ENCODE assay signal across 13 cellular contexts in genomic region chr14:104370256-104370870, GRCh38.
DNase-seq lines count a peak whose midpoint lies in the region; ATAC-seq and TF ChIP-seq lines count a peak whose summit lies in the region.
"Had no signal": no experiment of that assay in that cellular context is flagged by ENCODE, and none has a peak within 500 bp of the region (broad histone marks: within the 10 kb centered on the region; RNA-seq: fewer than 3 reads in every experiment).

No MANE protein-coding gene starts in this region.

- DNase-seq in stimulated activated naive CD8-positive, alpha-beta T cell treated with anti-CD3 and anti-CD28 coated beads, Interleukin-15, amount 100 ng/mL, for 72 hours = no peak
- no peak for DNase-seq in stimulated activated naive CD8-positive, alpha-beta T cell treated with anti-CD3 and anti-CD28 coated beads, Interleukin-15, Interleukin-2, amounts not matched to agents 100 U/mL and 50 U/mL, for 24 hours
- DNase-seq in RWPE1 (ENCODE audit: low spot score) (peak; percentile 23), islet precursor cell (peak; percentile 74), aorta (peak; percentile 41 to 45), ecto neural progenitor cell (ENCODE audit: low spot score) (no peak), dedifferentiated amniotic fluid mesenchymal stem cell (ENCODE audit: extremely low spot score) (no peak)
- DNase-seq in activated T-cell treated with anti-CD3 and anti-CD28 coated beads, Interleukin-2, amount 50 U/mL, for 24 hours = no peak
- DNase-seq: activated CD8-positive, alpha-beta T cell treated with anti-CD3 and anti-CD28 coated beads, Interleukin-2, amount 10 ng/mL, durations not matched to agents 7 days and 5 days; effector memory CD8-positive, alpha-beta T cell; MG63; naive B cell had no signal

- no peak overlapping the region for H3K4me3 Mint-ChIP-seq in stimulated activated naive CD8-positive, alpha-beta T cell treated with anti-CD3 and anti-CD28 coated beads, Interleukin-15, amount 100 ng/mL, for 72 hours
- no peak overlapping the region for H3K4me3 Mint-ChIP-seq in activated T-cell treated with anti-CD3 and anti-CD28 coated beads, Interleukin-2, amount 50 U/mL, for 24 hours
- H3K4me3 Mint-ChIP-seq: activated CD8-positive, alpha-beta T cell treated with anti-CD3 and anti-CD28 coated beads, Interleukin-2, amount 10 ng/mL, durations not matched to agents 7 days and 5 days; CD14-positive monocyte; effector memory CD8-positive, alpha-beta T cell; naive B cell had no signal

- no peaks in the 10 kb centered on the region for H3K27me3 Mint-ChIP-seq in stimulated activated naive CD8-positive, alpha-beta T cell treated with anti-CD3 and anti-CD28 coated beads, Interleukin-15, amount 100 ng/mL, for 72 hours
- no peaks in the 10 kb centered on the region for H3K27me3 Mint-ChIP-seq in activated T-cell treated with anti-CD3 and anti-CD28 coated beads, Interleukin-2, amount 50 U/mL, for 24 hours

- intact Hi-C loops in aorta (cut with DNase I) = no loop called here

- H3K4me1 Mint-ChIP-seq in stimulated activated naive CD8-positive, alpha-beta T cell treated with anti-CD3 and anti-CD28 coated beads, Interleukin-15, amount 100 ng/mL, for 72 hours = peaks cover 14% of the 10 kb centered on the region
- peaks cover 8% of the 10 kb centered on the region for H3K4me1 Mint-ChIP-seq in activated T-cell treated with anti-CD3 and anti-CD28 coated beads, Interleukin-2, amount 50 U/mL, for 24 hours (ENCODE audit: low read depth)
- H3K4me1 Mint-ChIP-seq: CD14-positive monocyte had no signal

- H3K36me3 ChIP-seq in aorta (ENCODE audit: control insufficient read depth in 1 of 2, insufficient read depth in 2 of 2, low read length in 1 of 2) = no peaks in the 10 kb centered on the region
- H3K36me3 ChIP-seq: MG63 had no signal

- H3K9me3 Mint-ChIP-seq in stimulated activated naive CD8-positive, alpha-beta T cell treated with anti-CD3 and anti-CD28 coated beads, Interleukin-15, amount 100 ng/mL, for 72 hours = no peaks in the 10 kb centered on the region
- peaks cover 4% of the 10 kb centered on the region for H3K9me3 Mint-ChIP-seq in activated T-cell treated with anti-CD3 and anti-CD28 coated beads, Interleukin-2, amount 50 U/mL, for 24 hours
- H3K9me3 Mint-ChIP-seq: CD14-positive monocyte; effector memory CD8-positive, alpha-beta T cell had no signal

- no peak overlapping the region for H3K27ac ChIP-seq in RWPE1
- H3K27ac ChIP-seq in aorta (ENCODE audit: low read depth in 1 of 2, low read length in 2 of 2) = no peak overlapping the region

- H3K36me3 Mint-ChIP-seq in activated T-cell treated with anti-CD3 and anti-CD28 coated beads, Interleukin-2, amount 50 U/mL, for 24 hours (ENCODE audit: low read depth) = no peaks in the 10 kb centered on the region
- H3K36me3 Mint-ChIP-seq: CD14-positive monocyte had no signal

- POLR2A ChIA-PET in RWPE1 (lab: Yijun Ruan, JAX; ENCODE audit: low non-redundant PET) = no interaction called here

- CTCF ChIA-PET in RWPE1 (lab: Yijun Ruan, JAX) = interaction anchor here (0.6 to 1.0 kb wide), 7 partner anchors 10 to 245 kb away, joined by 3 to 8 read pairs (median 3); no protein-coding TSS in a partner anchor

- no peak overlapping the region for H3K4me3 ChIP-seq in aorta (ENCODE audit: low read length in 2 of 2)
- H3K4me3 ChIP-seq: MG63 had no signal

- no peak for ATAC-seq in stimulated activated naive CD8-positive, alpha-beta T cell treated with anti-CD3 and anti-CD28 coated beads, Interleukin-15, amount 100 ng/mL, for 72 hours
- ATAC-seq in stimulated activated naive CD8-positive, alpha-beta T cell treated with anti-CD3 and anti-CD28 coated beads, Interleukin-15, Interleukin-2, amounts not matched to agents 100 U/mL and 50 U/mL, for 24 hours = no peak
- no peak for ATAC-seq in aorta (ENCODE audit: low FRiP score)
- ATAC-seq: activated CD8-positive, alpha-beta T cell treated with anti-CD3 and anti-CD28 coated beads, Interleukin-2, amount 10 ng/mL, durations not matched to agents 7 days and 5 days; effector memory CD8-positive, alpha-beta T cell had no signal

- no peak for TF ChIP-seq CTCF in RWPE1 (conservative IDR thresholded peaks at IDR 0.05; ENCODE audit: low read depth)

- no peaks in the 10 kb centered on the region for H3K27me3 ChIP-seq in aorta (ENCODE audit: control insufficient read depth in 1 of 2, insufficient read depth in 2 of 2, low read length in 1 of 2)
- H3K27me3 ChIP-seq: MG63 had no signal

- peaks cover 4% of the 10 kb centered on the region for H3K9me3 ChIP-seq in aorta (ENCODE audit: control insufficient read depth, low read length)
- H3K9me3 ChIP-seq: MG63 had no signal

- WGBS in aorta, 2 donors = 60 to 65% methylated on average over 22 of the region's 22 CpGs

- no peaks in the 10 kb centered on the region for H3K4me1 ChIP-seq in aorta (ENCODE audit: control insufficient read depth in 1 of 2, insufficient read depth in 2 of 2, low read length in 2 of 2)

- peak overlapping the region; percentile 4 to 71 for H3K27ac Mint-ChIP-seq in stimulated activated naive CD8-positive, alpha-beta T cell treated with anti-CD3 and anti-CD28 coated beads, Interleukin-15, amount 100 ng/mL, for 72 hours
- H3K27ac Mint-ChIP-seq in activated T-cell treated with anti-CD3 and anti-CD28 coated beads, Interleukin-2, amount 50 U/mL, for 24 hours = no peak overlapping the region
- H3K27ac Mint-ChIP-seq: activated CD8-positive, alpha-beta T cell treated with anti-CD3 and anti-CD28 coated beads, Interleukin-2, amount 10 ng/mL, durations not matched to agents 7 days and 5 days; effector memory CD8-positive, alpha-beta T cell had no signal

Comparison
In these comparisons a context has a peak if more than half of its experiments do, and no peak if none do; other contexts are left out.
1. DNase-seq: peak in RWPE1 (single experiment), islet precursor cell (single experiment) and aorta (2 of 2); none in stimulated activated naive CD8-positive, alpha-beta T cell treated with anti-CD3 and anti-CD28 coated beads, Interleukin-15, amount 100 ng/mL, for 72 hours (0 of 2), stimulated activated naive CD8-positive, alpha-beta T cell treated with anti-CD3 and anti-CD28 coated beads, Interleukin-15, Interleukin-2, amounts not matched to agents 100 U/mL and 50 U/mL, for 24 hours (single experiment), activated T-cell treated with anti-CD3 and anti-CD28 coated beads, Interleukin-2, amount 50 U/mL, for 24 hours (single experiment), ecto neural progenitor cell (single experiment) and dedifferentiated amniotic fluid mesenchymal stem cell (single experiment).